9 cellular contexts compared by ENCODE assay signal in genomic region chr2:63053889-63054725, GRCh38. TPM values are rescaled to one million over a fixed set of nuclear protein-coding genes. Genes with fewer than 3 reads are reported as not detected.
DNase-seq lines count a peak whose midpoint lies in the region; ATAC-seq, FAIRE-seq and TF ChIP-seq lines count a peak whose summit lies in the region.
"Had no signal": no experiment of that assay in that cellular context is flagged by ENCODE, and none has a peak within 500 bp of the region (broad histone marks: within the 10 kb centered on the region; RNA-seq: fewer than 3 reads in every experiment).

No MANE protein-coding gene starts in this region.

- intact Hi-C loops in CD8-positive, alpha-beta T cell (cut with DNase I, micrococcal nuclease) = no loop called here

- no peak for TF ChIP-seq POLR2A in H1 (IDR thresholded peaks at IDR 0.05; ENCODE audit: control extremely low read depth in 1 of 2, low read depth in 2 of 2, low read length in 2 of 2)

- H2BK12ac ChIP-seq in H1 (ENCODE audit: low read depth, low read length) = 0 out of 2 replicates have a peak overlapping the region, but pooled peaks have one; percentile 84

- H3K79me1 ChIP-seq in H1 (ENCODE audit: low read depth, low read length) = no peaks in the 10 kb centered on the region

- H3K27ac ChIP-seq in CD8-positive, alpha-beta T cell (ENCODE audit: low read depth, low read length) = no peak overlapping the region
- no peak overlapping the region for H3K27ac ChIP-seq in OCI-LY1 (ENCODE audit: low read depth, low read length, poor library complexity, severe bottlenecking)
- H3K27ac ChIP-seq in H1 (ENCODE audit: low read depth, low read length) = no peak overlapping the region
- H3K27ac ChIP-seq in neutrophil = peak overlapping the region; percentile 89

- H3K79me2 ChIP-seq in OCI-LY1 (ENCODE audit: insufficient read depth, low read length) (no peaks in the 10 kb centered on the region), H1 (ENCODE audit: control insufficient read depth in 1 of 2, insufficient read depth in 2 of 2, low read length in 2 of 2) (no peaks in the 10 kb centered on the region)

- no peak overlapping the region for H3K23ac ChIP-seq in H1 (ENCODE audit: insufficient read length)

- H3K9me2 ChIP-seq in OCI-LY1 (ENCODE audit: low read depth, low read length) = no peaks in the 10 kb centered on the region

- H3K27ac Mint-ChIP-seq in CD8-positive, alpha-beta T cell = no peak overlapping the region

- H2AK5ac ChIP-seq in H1 (ENCODE audit: low read depth, low read length) = no peak overlapping the region; the same call in 1 of the 2 replicates

- DNase-seq in CD8-positive, alpha-beta T cell = no peak
- DNase-seq in H1 (ENCODE audit: low read depth in 1 of 2, low spot score in 2 of 2) (peak; percentile 80 to 96), NCI-H2196 treated with DMSO at 0.1 percent for 48 hours (lab: John Stamatoyannopoulos, UW; ENCODE audit: unreplicated experiment) (no peak), GDM1 (lab: John Stamatoyannopoulos, UW) (no peak)
- DNase-seq: MV-4-11 had no signal

- no peak for TF ChIP-seq CTCF in CD8-positive, alpha-beta T cell (IDR thresholded peaks at IDR 0.05)
- TF ChIP-seq CTCF in OCI-LY1 (IDR thresholded peaks at IDR 0.05; ENCODE audit: low read length) (peak; percentile 74), H1 (IDR thresholded peaks at IDR 0.05; ENCODE audit: control extremely low read depth in 1 of 3, insufficient read depth in 1 of 3, low read depth in 1 of 3, low read length in 3 of 3) (peak in 2 of 3 experiments; percentile 83 to 91; a peak in 3 of 4 replicates), neutrophil (IDR thresholded peaks at IDR 0.05) (no peak)

- peak overlapping the region; percentile 90; the same call in 1 of the 2 replicates for H2BK20ac ChIP-seq in H1 (ENCODE audit: low read length)

- H3K4me2 ChIP-seq in OCI-LY1 (ENCODE audit: low read length) (peak overlapping the region; percentile 53; the same call in 1 of the 2 replicates), H1 (ENCODE audit: insufficient read depth in 1 of 2, low read depth in 2 of 2, low read length in 2 of 2) (peak overlapping the region; percentile 68 to 86)

- no peak overlapping the region; the same call in 1 of the 2 replicates for H4K8ac ChIP-seq in H1 (ENCODE audit: extremely low read depth, insufficient read depth, low read length)

- peak overlapping the region; percentile 36 for H3K18ac ChIP-seq in H1 (ENCODE audit: extremely low read depth, low read length)

- H2BK120ac ChIP-seq in H1 (replicated peaks; ENCODE audit: low read depth, low read length) = no peak overlapping the region

- no peak overlapping the region for H2BK5ac ChIP-seq in H1 (ENCODE audit: low read depth, low read length)

- WGBS in H1 (ENCODE audit: extremely low coverage in 1 of 2, insufficient coverage in 1 of 2, insufficient read length in 1 of 2, insufficient replicate concordance in 2 of 2, low coverage in 1 of 2, low lambda C conversion rate in 2 of 2, missing lambda C conversion rate in 1 of 2), 2 experiments = 2% methylated on average over 51 of the region's 51 CpGs; no CpG with 5 or more reads in 1 of the 2 experiments

- TF ChIP-seq EP300 in H1 (IDR thresholded peaks at IDR 0.05; ENCODE audit: borderline replicate concordance in 1 of 2, low read depth in 2 of 2, low read length in 2 of 2) = peak in 1 of 2 experiments; percentile 44; a peak in 1 of 3 replicates

- H3F3A ChIP-seq in OCI-LY1 (ENCODE audit: insufficient read depth, low read length) = no peaks in the 10 kb centered on the region

- no peak overlapping the region for H3K4ac ChIP-seq in H1 (replicated peaks; ENCODE audit: insufficient read length, low read depth, low read length)

- no peak overlapping the region for H3K56ac ChIP-seq in H1 (replicated peaks; ENCODE audit: insufficient read length, low read depth, low read length)

- POLR2A ChIA-PET in CD8-positive, alpha-beta T cell (lab: Charles Lee) = no interaction called here
- POLR2A ChIA-PET in H1 (lab: Charles Lee; ENCODE audit: partially characterized antibody) = interaction anchor here (1.3 to 4.9 kb wide), 2 partner anchors 10 to 597 kb away, joined by 3 to 31 read pairs; no protein-coding TSS in a partner anchor

- no peak overlapping the region; the same call in 1 of the 2 replicates for H2BK15ac ChIP-seq in H1 (ENCODE audit: low read length)

- H3K14ac ChIP-seq in H1 (ENCODE audit: insufficient read length) = no peak overlapping the region

- H3K4me3 Mint-ChIP-seq in CD8-positive, alpha-beta T cell = peak overlapping the region; percentile 47

- peaks cover 32% of the 10 kb centered on the region for H3K23me2 ChIP-seq in H1 (ENCODE audit: low read depth, low read length)

- peaks cover 76% of the 10 kb centered on the region for H3K4me1 Mint-ChIP-seq in CD8-positive, alpha-beta T cell (ENCODE audit: low read depth)

- H3K4me1 ChIP-seq in CD8-positive, alpha-beta T cell (ENCODE audit: insufficient read depth, low read length) = peaks cover 71% of the 10 kb centered on the region
- H3K4me1 ChIP-seq in OCI-LY1 (ENCODE audit: insufficient read depth, low read length, severe bottlenecking) = peaks cover 44% of the 10 kb centered on the region
- peaks cover 9 to 59% (median 47%) of the 10 kb centered on the region in 4 experiments for H3K4me1 ChIP-seq in H1 (replicated peaks in 1 of 4; ENCODE audit: control insufficient read depth in 3 of 4, insufficient read depth in 4 of 4, low read length in 3 of 4)
- H3K4me1 ChIP-seq in neutrophil (ENCODE audit: control insufficient read depth in 1 of 2, insufficient read depth in 1 of 2, low read depth in 1 of 2, low read length in 1 of 2) = peaks cover 96 to 100% of the 10 kb centered on the region in 2 experiments

- TF ChIP-seq RAD21 in H1 (IDR thresholded peaks at IDR 0.05 in 1 of 2, conservative IDR thresholded peaks at IDR 0.05 in 1 of 2; ENCODE audit: low read depth in 2 of 2, low read length in 2 of 2) = peak; percentile 63 to 69

- H3K9me3 Mint-ChIP-seq in CD8-positive, alpha-beta T cell = no peaks in the 10 kb centered on the region

- H3K27me3 Mint-ChIP-seq in CD8-positive, alpha-beta T cell (ENCODE audit: low read depth) = peaks cover 75% of the 10 kb centered on the region

- no peaks in the 10 kb centered on the region for H3K36me3 Mint-ChIP-seq in CD8-positive, alpha-beta T cell

- H4K5ac ChIP-seq in H1 (ENCODE audit: insufficient read length, low read depth, low read length) = no peak overlapping the region

- H3K27me3 ChIP-seq in CD8-positive, alpha-beta T cell (ENCODE audit: insufficient read depth, low read length) = peaks cover 71% of the 10 kb centered on the region
- no peaks in the 10 kb centered on the region for H3K27me3 ChIP-seq in OCI-LY1 (ENCODE audit: insufficient read depth, low read length)
- H3K27me3 ChIP-seq in H1 (replicated peaks in 1 of 4; ENCODE audit: control insufficient read depth in 3 of 4, extremely low read depth in 1 of 4, insufficient read depth in 3 of 4, low read length in 3 of 4) = peaks cover 63 to 96% (median 92%) of the 10 kb centered on the region in 4 experiments
- peaks cover 100% of the 10 kb centered on the region for H3K27me3 ChIP-seq in neutrophil

- H3K9ac ChIP-seq in OCI-LY1 (ENCODE audit: low read length) = no peak overlapping the region
- H3K9ac ChIP-seq in H1 (replicated peaks in 1 of 4; ENCODE audit: extremely low read depth in 1 of 4, low read depth in 3 of 4, low read length in 3 of 4) = no peak overlapping the region

- H4K20me1 ChIP-seq in OCI-LY1 (ENCODE audit: insufficient read depth, low read length) (no peaks in the 10 kb centered on the region), H1 (replicated peaks in 1 of 2; ENCODE audit: control insufficient read depth in 1 of 2, insufficient read depth in 2 of 2, low read length in 2 of 2) (peaks cover 13 to 21% of the 10 kb centered on the region in 2 experiments)

- H3K4me3 ChIP-seq in CD8-positive, alpha-beta T cell (ENCODE audit: low read depth, low read length) = peak overlapping the region; percentile 8
- H3K4me3 ChIP-seq in OCI-LY1 (ENCODE audit: low read depth, low read length, poor library complexity, severe bottlenecking) (peak overlapping the region; percentile 24), H1 (ENCODE audit: extremely low read depth in 1 of 4, insufficient read depth in 2 of 4, low read depth in 3 of 4, low read length in 4 of 4) (peak overlapping the region in 3 of 4 experiments; percentile 29 to 74 (median 44); a peak in 6 of 8 replicates), neutrophil (ENCODE audit: low read depth in 1 of 2, low read length in 1 of 2) (peak overlapping the region; percentile 60 to 71)

- H2AFZ ChIP-seq in OCI-LY1 (ENCODE audit: low read length) = no peak overlapping the region
- H2AFZ ChIP-seq in H1 (ENCODE audit: low read length) = no peak overlapping the region

- H3K9me3 ChIP-seq in CD8-positive, alpha-beta T cell (ENCODE audit: low read length) = no peaks in the 10 kb centered on the region
- H3K9me3 ChIP-seq in OCI-LY1 (ENCODE audit: low read length) = no peaks in the 10 kb centered on the region
- no peaks in the 10 kb centered on the region for H3K9me3 ChIP-seq in H1 (ENCODE audit: insufficient read depth in 2 of 2, low read depth in 1 of 2, low read length in 1 of 2)
- H3K9me3 ChIP-seq in neutrophil = no peaks in the 10 kb centered on the region

- CTCF ChIA-PET in CD8-positive, alpha-beta T cell (lab: Charles Lee) = no interaction called here
- CTCF ChIA-PET in H1 (lab: Charles Lee; ENCODE audit: partially characterized antibody) = interaction anchor here (0.8 to 6.5 kb wide), 15 partner anchors 10 to 597 kb away, joined by 3 to 50 read pairs (median 4); no protein-coding TSS in a partner anchor

- ATAC-seq in CD8-positive, alpha-beta T cell = no peak
- ATAC-seq in GM18519 (IDR thresholded peaks at IDR 0.05; ENCODE audit: low FRiP score, unreplicated experiment) = no peak
- ATAC-seq in GM18520 (IDR thresholded peaks at IDR 0.05; ENCODE audit: unreplicated experiment) = no peak

- H3K36me3 ChIP-seq in CD8-positive, alpha-beta T cell (ENCODE audit: insufficient read depth, low read length) = no peaks in the 10 kb centered on the region
- H3K36me3 ChIP-seq in OCI-LY1 (ENCODE audit: insufficient read depth, low read length) (peaks cover 32% of the 10 kb centered on the region), H1 (ENCODE audit: control insufficient read depth in 2 of 4, insufficient read depth in 4 of 4, low read length in 3 of 4) (peaks cover 0 to 16% (median 0%) of the 10 kb centered on the region in 4 experiments; a peak in 2 of 8 replicates), neutrophil (no peaks in the 10 kb centered on the region)

- H4K91ac ChIP-seq in H1 (replicated peaks; ENCODE audit: insufficient read length, low read length) = no peak overlapping the region

- peak; percentile 45 for FAIRE-seq in H1 (lab: Jason Lieb, UNC)

RNA-seq across cellular contexts. Expression of gene OTX1, which starts 3.5 kb away (rescaled TPM):
- total RNA-seq in CD8-positive, alpha-beta T cell = not detected
- total RNA-seq in H1 (2021; fragmentation: NEBNext Ultra II Directional; extraction: Animal tissue kit (Norgen Biotek cat#: 25700)) = 3.3 and 3.8 TPM in 2 replicates
- polyA plus RNA-seq in H1 (2011; rRNA removed) = 0.24 and 0.53 TPM in 2 replicates
- polyA plus RNA-seq in H1 (2011; cell fraction: cytosol; rRNA removed) = 0.17 TPM
- polyA plus RNA-seq in H1 (2011; cell fraction: nucleus; rRNA removed) = 1.0 TPM
- 1.3 to 1.7 TPM (median 1.5 TPM) in 4 replicates for polyA plus RNA-seq in H1 (2012, experiment 1 of 2)
- polyA plus RNA-seq in H1 (2012, experiment 2 of 2) = 0.98 TPM
- 2.7 TPM for polyA plus RNA-seq in H1 (2013, experiment 1 of 2)
- 3.1 TPM for polyA plus RNA-seq in H1 (2013, experiment 2 of 2)
- polyA minus RNA-seq in H1 (2011; rRNA and poly(A)+ RNA removed) = 0.37 and 0.57 TPM in 2 replicates
- 0.59 TPM for polyA minus RNA-seq in H1 (2011; cell fraction: cytosol; rRNA and poly(A)+ RNA removed)
- polyA minus RNA-seq in H1 (2011; cell fraction: nucleus; rRNA and poly(A)+ RNA removed) = 3.6 TPM

Comparison
In these comparisons a context has a peak if more than half of its experiments do, and no peak if none do; other contexts are left out.
1. DNase-seq: peak in H1 (2 of 2); none in CD8-positive, alpha-beta T cell (0 of 7), NCI-H2196 treated with DMSO at 0.1 percent for 48 hours (single experiment) and GDM1 (single experiment).
2. H3K4me3 ChIP-seq: peak in every context shown above with its lines; median percentile 66 in neutrophil; 44 in H1; 24 in OCI-LY1; 8 in CD8-positive, alpha-beta T cell.
3. CTCF ChIP-seq: peak in OCI-LY1 (single experiment) and H1 (2 of 3); none in CD8-positive, alpha-beta T cell (single experiment) and neutrophil (single experiment).